ENCODE assay signal across 20 cellular contexts in genomic region chr3:15694628-15695027, GRCh38.
A peak's percentile ranks its signal among the peaks of the same experiment; 100 is the strongest.
DNase-seq lines count a peak whose midpoint lies in the region; ATAC-seq and TF ChIP-seq lines count a peak whose summit lies in the region.
"Had no signal": no experiment of that assay in that cellular context is flagged by ENCODE, and none has a peak within 500 bp of the region (broad histone marks: within the 10 kb centered on the region; RNA-seq: fewer than 3 reads in every experiment).

No MANE protein-coding gene starts in this region.

- TF ChIP-seq CTCF in IMR-90 (conservative IDR thresholded peaks at IDR 0.05; ENCODE audit: low read depth, low read length), result no peak
- TF ChIP-seq CTCF in osteocyte (IDR thresholded peaks at IDR 0.05), result no peak

- no peak overlapping the region for H3K18ac ChIP-seq in IMR-90 (ENCODE audit: low read depth, low read length)

- H2AK5ac ChIP-seq in IMR-90 (ENCODE audit: low read depth, low read length), result no peak overlapping the region

- H2BK15ac ChIP-seq in IMR-90 (ENCODE audit: low read depth, low read length), result no peak overlapping the region

- dilution Hi-C loops in IMR-90 (cut with HindIII; ENCODE audit: low sequenced_read_pairs, unreplicated experiment), result no loop called here

- H3K79me1 ChIP-seq in IMR-90 (ENCODE audit: low read depth in 1 of 2, low read length in 2 of 2), result peaks cover 14 to 18% of the 10 kb centered on the region in 2 experiments

- DNase-seq in IMR-90, result no peak
- DNase-seq in RPMI7951 (ENCODE audit: low read depth), result peak; percentile 8
- DNase-seq in caudate nucleus (lab: John Stamatoyannopoulos, UW), result no peak
- DNase-seq in osteocyte (ENCODE audit: extremely low spot score, unreplicated experiment), result no peak
- DNase-seq in LoVo (ENCODE audit: low spot score), result no peak
- DNase-seq in NCI-H748 treated with DMSO at 0.1 percent for 48 hours (lab: John Stamatoyannopoulos, UW), result no peak
- no peak for DNase-seq in naive thymus-derived CD4-positive, alpha-beta T cell
- DNase-seq: C1 segment of cervical spinal cord; CD8-positive, alpha-beta memory T cell; GOT3; KG1; NCI-H146; NCI-H2029 treated with DMSO at 0.1 percent for 48 hours; NCI-H2171; NCI-H446 treated with DMSO at 0.1 percent for 48 hours; NCI-H69; OCI-M1; RPMI8226; SIG-M5 had no signal

- H3K4me2 ChIP-seq in IMR-90 (ENCODE audit: low read depth, low read length), result no peak overlapping the region

- no peak overlapping the region for H2AK9ac ChIP-seq in IMR-90 (replicated peaks; ENCODE audit: low read depth, low read length, poor library complexity)

- no peak overlapping the region for H3K4me3 ChIP-seq in IMR-90 (ENCODE audit: insufficient read depth, low read depth, low read length)
- H3K4me3 ChIP-seq in naive thymus-derived CD4-positive, alpha-beta T cell (ENCODE audit: low read length), result no peak overlapping the region

- no TSS peak for BruUV-seq in IMR-90 (replicated peaks; lab: Mats Ljungman, UMichigan)

- no peaks in the 10 kb centered on the region for H3K4me1 ChIP-seq in IMR-90 (ENCODE audit: control insufficient read depth, insufficient read depth, low read length)
- H3K4me1 ChIP-seq in naive thymus-derived CD4-positive, alpha-beta T cell (ENCODE audit: control insufficient read depth in 2 of 2, insufficient read depth in 2 of 2, low read length in 2 of 2), result no peaks in the 10 kb centered on the region

- no peak overlapping the region for H3K4ac ChIP-seq in IMR-90 (ENCODE audit: low read depth, low read length)

- H3K27ac ChIP-seq in IMR-90 (ENCODE audit: insufficient read depth, low read length) (no peak overlapping the region), caudate nucleus (ENCODE audit: low read depth, low read length) (peak overlapping the region; percentile 16)
- H3K27ac ChIP-seq in naive thymus-derived CD4-positive, alpha-beta T cell (ENCODE audit: low read depth, low read length), result no peak overlapping the region

- intact Hi-C loops in IMR-90 (cut with micrococcal nuclease), result loop anchor here (10.0 kb wide), 1 partner anchor 440 kb away; no protein-coding TSS in a partner anchor
- intact Hi-C loops in naive thymus-derived CD4-positive, alpha-beta T cell (cut with micrococcal nuclease), result loop anchor here (5.0 kb wide), 2 partner anchors 62 to 118 kb away; no protein-coding TSS in a partner anchor

- no peak overlapping the region for H3K23ac ChIP-seq in IMR-90 (ENCODE audit: low read depth, low read length)

- peaks cover 22% of the 10 kb centered on the region for H3K36me3 ChIP-seq in IMR-90 (ENCODE audit: control insufficient read depth, insufficient read depth, low read length)
- peaks cover 0 to 5% (median 0%) of the 10 kb centered on the region in 3 experiments for H3K36me3 ChIP-seq in naive thymus-derived CD4-positive, alpha-beta T cell (ENCODE audit: control insufficient read depth in 2 of 3, insufficient read depth in 3 of 3, low read length in 3 of 3)

- H2BK20ac ChIP-seq in IMR-90 (ENCODE audit: low read depth, low read length), result no peak overlapping the region

- no peak overlapping the region for H3K14ac ChIP-seq in IMR-90 (replicated peaks; ENCODE audit: low read depth, low read length)

- no peaks in the 10 kb centered on the region for H3K27me3 Mint-ChIP-seq in osteocyte (ENCODE audit: unreplicated experiment)
- H3K27me3 Mint-ChIP-seq in naive thymus-derived CD4-positive, alpha-beta T cell, result no peaks in the 10 kb centered on the region
- H3K27me3 Mint-ChIP-seq: CD8-positive, alpha-beta memory T cell had no signal

- no peaks in the 10 kb centered on the region for H3K9me3 Mint-ChIP-seq in osteocyte (ENCODE audit: unreplicated experiment)
- peaks cover 0 to 2% (median 0%) of the 10 kb centered on the region in 11 donors for H3K9me3 Mint-ChIP-seq in naive thymus-derived CD4-positive, alpha-beta T cell
- H3K9me3 Mint-ChIP-seq: CD8-positive, alpha-beta memory T cell had no signal

- H4K91ac ChIP-seq in IMR-90 (ENCODE audit: insufficient read depth, low read depth, low read length), result no peak overlapping the region

- H3K9me1 ChIP-seq in IMR-90 (ENCODE audit: insufficient read depth, low read length), result no peaks in the 10 kb centered on the region

- no peak overlapping the region for H3K9ac ChIP-seq in IMR-90 (ENCODE audit: low read depth, low read length)

- in situ Hi-C loops in IMR-90 (cut with MboI; ENCODE audit: low sequenced_read_pairs), result loop anchor here (25.0 kb wide), 1 partner anchor 457 kb away; no protein-coding TSS in a partner anchor

- H2BK120ac ChIP-seq in IMR-90 (ENCODE audit: low read depth, low read length), result no peak overlapping the region

- no peak for TF ChIP-seq POLR2A in IMR-90 (IDR thresholded peaks at IDR 0.05; ENCODE audit: low read depth, low read length)

- no peak overlapping the region for H3K56ac ChIP-seq in IMR-90 (ENCODE audit: extremely low read depth, insufficient read depth, low read length)

- H4K8ac ChIP-seq in IMR-90 (ENCODE audit: low read depth in 2 of 2, low read length in 2 of 2), result no peak overlapping the region; a peak in 1 of 4 replicates

- no peaks in the 10 kb centered on the region for H3K27me3 ChIP-seq in IMR-90 (ENCODE audit: control insufficient read depth, insufficient read depth, low read length)
- no peaks in the 10 kb centered on the region for H3K27me3 ChIP-seq in naive thymus-derived CD4-positive, alpha-beta T cell (ENCODE audit: control insufficient read depth in 2 of 2, insufficient read depth in 2 of 2, low read length in 2 of 2)

- H2BK5ac ChIP-seq in IMR-90 (ENCODE audit: low read depth, low read length, poor library complexity, severe bottlenecking), result peak overlapping the region; percentile 48

- no CpG with 5 or more reads among the region's 1 CpG for WGBS in IMR-90 (ENCODE audit: extremely low coverage in 2 of 2, insufficient read length in 1 of 2), 2 experiments

- H3K4me3 Mint-ChIP-seq in osteocyte (ENCODE audit: unreplicated experiment), result no peak overlapping the region
- no peak overlapping the region for H3K4me3 Mint-ChIP-seq in naive thymus-derived CD4-positive, alpha-beta T cell
- H3K4me3 Mint-ChIP-seq: CD8-positive, alpha-beta memory T cell had no signal

- H3K36me3 Mint-ChIP-seq in osteocyte (ENCODE audit: unreplicated experiment), result peaks cover 77% of the 10 kb centered on the region
- peaks cover 0 to 73% (median 35%) of the 10 kb centered on the region in 5 donors for H3K36me3 Mint-ChIP-seq in naive thymus-derived CD4-positive, alpha-beta T cell

- H4K5ac ChIP-seq in IMR-90 (ENCODE audit: low read depth, low read length), result no peak overlapping the region; the same call in 1 of the 2 replicates

- peak overlapping the region; percentile 56 for H3K27ac Mint-ChIP-seq in osteocyte (ENCODE audit: unreplicated experiment)
- H3K27ac Mint-ChIP-seq in naive thymus-derived CD4-positive, alpha-beta T cell, result no peak overlapping the region
- H3K27ac Mint-ChIP-seq: CD8-positive, alpha-beta memory T cell had no signal

- H4K20me1 ChIP-seq in IMR-90 (ENCODE audit: insufficient read depth, low read length), result no peaks in the 10 kb centered on the region

- TF ChIP-seq RAD21 in IMR-90 (IDR thresholded peaks at IDR 0.05; ENCODE audit: low read length), result no peak

- no peak for ATAC-seq in IMR-90 (ENCODE audit: low read depth)
- no peak for ATAC-seq in naive thymus-derived CD4-positive, alpha-beta T cell
- ATAC-seq: HCT116 had no signal

- peaks cover 17% of the 10 kb centered on the region for H3K4me1 Mint-ChIP-seq in osteocyte (ENCODE audit: unreplicated experiment)
- H3K4me1 Mint-ChIP-seq in naive thymus-derived CD4-positive, alpha-beta T cell, result peaks cover 0 to 9% (median 5%) of the 10 kb centered on the region in 7 donors

- CTCF ChIA-PET in IMR-90 (lab: Yijun Ruan, JAX), result no interaction called here
- CTCF ChIA-PET in naive thymus-derived CD4-positive, alpha-beta T cell (lab: Charles Lee), result no interaction called here

- H3K9me3 ChIP-seq in IMR-90 (ENCODE audit: control insufficient read depth, insufficient read depth, low read length), result no peaks in the 10 kb centered on the region
- no peaks in the 10 kb centered on the region for H3K9me3 ChIP-seq in naive thymus-derived CD4-positive, alpha-beta T cell (ENCODE audit: control insufficient read depth in 2 of 3, low read length in 3 of 3)

- H2AFZ ChIP-seq in IMR-90 (replicated peaks; ENCODE audit: low read length, poor library complexity), result no peak overlapping the region

- POLR2A ChIA-PET in IMR-90 (lab: Charles Lee; ENCODE audit: unreplicated experiment), result no interaction called here
- POLR2A ChIA-PET in naive thymus-derived CD4-positive, alpha-beta T cell (lab: Charles Lee), result no interaction called here

TF ChIP-seq in IMR-90, 13 proteins besides CTCF, POLR2A, EP300 and RAD21:
- TF ChIP-seq RFX5 (IDR thresholded peaks at IDR 0.05; ENCODE audit: low read depth, low read length) (no peak), NFE2L2 (IDR thresholded peaks at IDR 0.05; ENCODE audit: low read depth, low read length) (no peak), CEBPB (IDR thresholded peaks at IDR 0.05; ENCODE audit: low read depth, low read length) (no peak), RCOR1 (IDR thresholded peaks at IDR 0.05; ENCODE audit: insufficient replicate concordance, low read length) (no peak)
